Comparison of ENCODE assay signal across 9 cellular contexts in genomic region chr11:6681949-6682348, GRCh38. TPM values are rescaled to one million over a fixed set of nuclear protein-coding genes. Genes with fewer than 3 reads are reported as not detected.
DNase-seq lines count a peak whose midpoint lies in the region; FAIRE-seq and TF ChIP-seq lines count a peak whose summit lies in the region.
"Had no signal": no experiment of that assay in that cellular context is flagged by ENCODE, and none has a peak within 500 bp of the region (broad histone marks: within the 10 kb centered on the region; RNA-seq: fewer than 3 reads in every experiment).

No MANE protein-coding gene starts in this region.

- H3K9me3 ChIP-seq in keratinocyte (ENCODE audit: control insufficient read depth, low read depth, low read length) (no peaks in the 10 kb centered on the region), thymus (ENCODE audit: control insufficient read depth) (no peaks in the 10 kb centered on the region)

- H3K9me1 ChIP-seq in keratinocyte (ENCODE audit: control insufficient read depth, extremely low read depth, insufficient read depth, low read length) = no peaks in the 10 kb centered on the region

- peak overlapping the region; percentile 80 for H3K27ac ChIP-seq in keratinocyte (ENCODE audit: control insufficient read depth, insufficient read depth, low read length)
- no peak overlapping the region for H3K27ac ChIP-seq in thymus (ENCODE audit: low read depth)
- no peak overlapping the region for H3K27ac ChIP-seq in RWPE1

- H3K27me3 Mint-ChIP-seq in activated T-cell treated with anti-CD3 and anti-CD28 coated beads, Interleukin-2, amount 50 U/mL, for 24 hours = no peaks in the 10 kb centered on the region
- no peaks in the 10 kb centered on the region for H3K27me3 Mint-ChIP-seq in activated CD4-positive, alpha-beta memory T cell treated with anti-CD3 and anti-CD28 coated beads, Interleukin-2, amount 10 ng/mL, durations not matched to agents 7 days and 5 days

- no peaks in the 10 kb centered on the region for H3K27me3 ChIP-seq in keratinocyte (ENCODE audit: control insufficient read depth, extremely low read depth, insufficient read depth, low read length)
- H3K27me3 ChIP-seq in thymus (ENCODE audit: control insufficient read depth, insufficient read depth) = no peaks in the 10 kb centered on the region

- H3K9ac ChIP-seq in keratinocyte (ENCODE audit: control insufficient read depth, extremely low read depth, insufficient read depth, low read length) = peak overlapping the region; percentile 90

- no peaks in the 10 kb centered on the region for H3K9me3 Mint-ChIP-seq in activated T-cell treated with anti-CD3 and anti-CD28 coated beads, Interleukin-2, amount 50 U/mL, for 24 hours
- no peaks in the 10 kb centered on the region for H3K9me3 Mint-ChIP-seq in activated CD4-positive, alpha-beta memory T cell treated with anti-CD3 and anti-CD28 coated beads, Interleukin-2, amount 10 ng/mL, durations not matched to agents 7 days and 5 days

- H3K27ac Mint-ChIP-seq in activated T-cell treated with anti-CD3 and anti-CD28 coated beads, Interleukin-2, amount 50 U/mL, for 24 hours = peak overlapping the region; percentile 99
- peak overlapping the region; percentile 95 for H3K27ac Mint-ChIP-seq in activated CD4-positive, alpha-beta memory T cell treated with anti-CD3 and anti-CD28 coated beads, Interleukin-2, amount 10 ng/mL, durations not matched to agents 7 days and 5 days

- no peak overlapping the region for H2AFZ ChIP-seq in keratinocyte (ENCODE audit: control insufficient read depth, low read length)

- POLR2A ChIA-PET in activated CD4-positive, alpha-beta memory T cell treated with anti-CD3 and anti-CD28 coated beads, Interleukin-2, amount 10 ng/mL, durations not matched to agents 7 days and 5 days (lab: Charles Lee) = interaction anchor here (1.0 to 4.2 kb wide), 8 partner anchors 9 to 80 kb away, joined by 3 to 49 read pairs (median 24); partner anchors contain the start of genes ILK, RRP8, TAF10 and TPP1
- POLR2A ChIA-PET in RWPE1 (lab: Yijun Ruan, JAX; ENCODE audit: low non-redundant PET) = no interaction called here

- H3K36me3 ChIP-seq in keratinocyte (ENCODE audit: control insufficient read depth in 2 of 2, extremely low read depth in 1 of 2, insufficient read depth in 2 of 2, low read length in 2 of 2) (peaks cover 7 to 10% of the 10 kb centered on the region in 2 experiments), thymus (ENCODE audit: control insufficient read depth, insufficient read depth) (no peaks in the 10 kb centered on the region)

- peaks cover 21% of the 10 kb centered on the region for H3K79me2 ChIP-seq in keratinocyte (ENCODE audit: control insufficient read depth, insufficient read depth, low read length)

- TF ChIP-seq CTCF in keratinocyte (optimal IDR thresholded peaks at IDR 0.05 in 1 of 3, IDR thresholded peaks at IDR 0.05 in 1 of 3, conservative IDR thresholded peaks at IDR 0.05 in 1 of 3; ENCODE audit: extremely low read depth in 1 of 3, insufficient read depth in 2 of 3, low read length in 3 of 3) = no peak
- TF ChIP-seq CTCF in RWPE1 (conservative IDR thresholded peaks at IDR 0.05; ENCODE audit: low read depth) = no peak

- H3K4me3 ChIP-seq in keratinocyte (ENCODE audit: control insufficient read depth in 2 of 3, extremely low read depth in 1 of 3, insufficient read depth in 2 of 3, low read depth in 1 of 3, low read length in 3 of 3) = peak overlapping the region; percentile 89 to 95 (median 94)
- peak overlapping the region; percentile 64 for H3K4me3 ChIP-seq in thymus (ENCODE audit: low read length)

- FAIRE-seq in keratinocyte (lab: Jason Lieb, UNC) = no peak
- FAIRE-seq: colon had no signal

- H3K4me1 ChIP-seq in keratinocyte (ENCODE audit: control insufficient read depth, extremely low read depth, insufficient read depth, low read length) (peaks cover 14% of the 10 kb centered on the region), thymus (ENCODE audit: control insufficient read depth, insufficient read depth, low read length) (peaks cover 6% of the 10 kb centered on the region)

- no peak for DNase-seq in activated T-cell treated with anti-CD3 and anti-CD28 coated beads, Interleukin-2, amount 50 U/mL, for 24 hours
- no peak for DNase-seq in activated T-cell treated with anti-CD3 and anti-CD28 coated beads, Interleukin-2, amount 50 U/mL, for 48 hours
- DNase-seq in activated CD4-positive, alpha-beta memory T cell treated with anti-CD3 and anti-CD28 coated beads, Interleukin-2, amount 10 ng/mL, durations not matched to agents 7 days and 5 days = peak; percentile 29
- no peak for DNase-seq in keratinocyte (ENCODE audit: low read depth, low spot score)
- DNase-seq in NOMO-1 (lab: John Stamatoyannopoulos, UW; ENCODE audit: unreplicated experiment in 2 of 2) = no peak
- no peak for DNase-seq in NCI-H1417 (lab: John Stamatoyannopoulos, UW)
- no peak for DNase-seq in RWPE1 (ENCODE audit: low spot score)

- H3K36me3 Mint-ChIP-seq in activated T-cell treated with anti-CD3 and anti-CD28 coated beads, Interleukin-2, amount 50 U/mL, for 24 hours (ENCODE audit: low read depth) = peaks cover 47% of the 10 kb centered on the region
- H3K36me3 Mint-ChIP-seq in activated CD4-positive, alpha-beta memory T cell treated with anti-CD3 and anti-CD28 coated beads, Interleukin-2, amount 10 ng/mL, durations not matched to agents 7 days and 5 days (ENCODE audit: low read depth) = peaks cover 40% of the 10 kb centered on the region

- peaks cover 34% of the 10 kb centered on the region for H3K4me1 Mint-ChIP-seq in activated T-cell treated with anti-CD3 and anti-CD28 coated beads, Interleukin-2, amount 50 U/mL, for 24 hours (ENCODE audit: low read depth)
- peaks cover 31% of the 10 kb centered on the region for H3K4me1 Mint-ChIP-seq in activated CD4-positive, alpha-beta memory T cell treated with anti-CD3 and anti-CD28 coated beads, Interleukin-2, amount 10 ng/mL, durations not matched to agents 7 days and 5 days

- dilution Hi-C loops in keratinocyte (cut with MboI; ENCODE audit: extremely low pct_ligation_motif_present, low sequenced_read_pairs) = no loop called here

- no peaks in the 10 kb centered on the region for H4K20me1 ChIP-seq in keratinocyte (ENCODE audit: control insufficient read depth, extremely low read depth, insufficient read depth, low read length)

- CTCF ChIA-PET in activated CD4-positive, alpha-beta memory T cell treated with anti-CD3 and anti-CD28 coated beads, Interleukin-2, amount 10 ng/mL, durations not matched to agents 7 days and 5 days (lab: Charles Lee) = interaction anchor here (1.6 to 4.7 kb wide), 7 partner anchors 9 to 238 kb away, joined by 4 to 64 read pairs (median 30); partner anchors contain the start of genes ILK, RRP8 and TAF10
- CTCF ChIA-PET in RWPE1 (lab: Yijun Ruan, JAX) = no interaction called here

- WGBS in thymus = 9% methylated on average over 5 of the region's 5 CpGs

- peak overlapping the region; percentile 97 for H3K4me2 ChIP-seq in keratinocyte (ENCODE audit: control insufficient read depth, extremely low read depth, insufficient read depth, low read depth, low read length)

- peak overlapping the region; percentile 99 for H3K4me3 Mint-ChIP-seq in activated T-cell treated with anti-CD3 and anti-CD28 coated beads, Interleukin-2, amount 50 U/mL, for 24 hours
- H3K4me3 Mint-ChIP-seq in activated CD4-positive, alpha-beta memory T cell treated with anti-CD3 and anti-CD28 coated beads, Interleukin-2, amount 10 ng/mL, durations not matched to agents 7 days and 5 days = peak overlapping the region; percentile 96

RNA-seq across cellular contexts. Expression of gene MRPL17, which starts 1.2 kb away (rescaled TPM):
- total RNA-seq in activated CD4-positive, alpha-beta memory T cell treated with anti-CD3 and anti-CD28 coated beads, Interleukin-2, amount 10 ng/mL, durations not matched to agents 7 days and 5 days = 10 to 100 TPM; 54.1 to 56.3 TPM
- 52.1 to 96.3 TPM (median 81.0 TPM) in 3 replicates for polyA plus RNA-seq in keratinocyte
- polyA plus RNA-seq in keratinocyte (2011; ENCODE audit: low read depth) = 32.6 TPM
- polyA plus RNA-seq in keratinocyte (2011; cell fraction: cytosol; rRNA removed) = 50.8 and 55.3 TPM in 2 replicates
- polyA plus RNA-seq in keratinocyte (2011; cell fraction: nucleus; rRNA removed) = 27.6 and 33.9 TPM in 2 replicates
- 32.7 and 67.5 TPM in 2 replicates for polyA plus RNA-seq in keratinocyte (2012; ENCODE audit: low replicate concordance)
- 14.9 to 28.1 TPM (median 24.6 TPM) in 3 replicates for polyA minus RNA-seq in keratinocyte
- polyA minus RNA-seq in keratinocyte (2011; cell fraction: cytosol; rRNA and poly(A)+ RNA removed) = 57.7 TPM
- polyA minus RNA-seq in keratinocyte (2011; cell fraction: nucleus; rRNA and poly(A)+ RNA removed) = 9.2 and 18.5 TPM in 2 replicates
- polyA plus RNA-seq in thymus = 42.2 TPM

RNA-seq across cellular contexts. Expression of gene DCHS1, which starts 26.3 kb away (rescaled TPM):
- under 1 TPM; 0.23 to 0.25 TPM for total RNA-seq in activated CD4-positive, alpha-beta memory T cell treated with anti-CD3 and anti-CD28 coated beads, Interleukin-2, amount 10 ng/mL, durations not matched to agents 7 days and 5 days
- polyA plus RNA-seq in keratinocyte (0.03 to 0.05 TPM (median 0.03 TPM) in 3 replicates), thymus (6.5 TPM)
- 0.05 TPM for polyA plus RNA-seq in keratinocyte (2011; ENCODE audit: low read depth)
- polyA plus RNA-seq in keratinocyte (2011; cell fraction: cytosol; rRNA removed) = 0.01 TPM in 2 replicates
- 0.19 and 0.20 TPM in 2 replicates for polyA plus RNA-seq in keratinocyte (2011; cell fraction: nucleus; rRNA removed)
- polyA plus RNA-seq in keratinocyte (2012; ENCODE audit: low replicate concordance) = 0.06 and 0.10 TPM in 2 replicates
- 0.13 to 0.26 TPM (median 0.16 TPM) in 3 replicates for polyA minus RNA-seq in keratinocyte
- polyA minus RNA-seq in keratinocyte (2011; cell fraction: cytosol; rRNA and poly(A)+ RNA removed) = not detected
- polyA minus RNA-seq in keratinocyte (2011; cell fraction: nucleus; rRNA and poly(A)+ RNA removed) = 0.21 and 0.47 TPM in 2 replicates
